In the genomic region with DNA sequence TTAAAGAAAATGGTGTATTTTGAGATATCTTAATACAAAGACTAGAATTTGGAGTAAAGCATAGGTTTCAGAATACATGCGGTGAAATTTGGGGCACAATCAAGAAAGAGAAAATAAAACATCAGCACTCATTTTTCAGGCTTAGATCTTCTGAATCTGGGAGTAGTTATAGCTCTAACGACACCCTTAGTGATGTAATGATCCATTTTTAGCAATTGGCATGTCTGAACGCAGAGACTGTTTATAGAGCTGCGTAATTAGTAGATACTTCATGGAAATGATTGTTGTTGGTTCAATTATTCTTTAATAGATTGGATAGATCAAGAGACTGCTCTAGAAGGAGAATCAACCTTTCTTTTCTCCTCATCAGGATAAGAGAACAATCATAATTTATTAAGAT, we compare ENCODE assay signal across 24 cellular contexts.
"Had no signal": no experiment of that assay in that cellular context is flagged by ENCODE, and none has a peak within 500 bp of the region (broad histone marks: within the 10 kb centered on the region; RNA-seq: fewer than 3 reads in every experiment).

No MANE protein-coding gene starts in this region.

- H3K4me3 ChIP-seq: adrenal gland, PC-9 had no signal

- H3K4me1 ChIP-seq: adrenal gland had no signal

- H3K27me3 Mint-ChIP-seq: activated naive CD8-positive, alpha-beta T cell treated with anti-CD3 and anti-CD28 coated beads, Interleukin-2, amount 10 ng/mL, durations not matched to agents 7 days and 5 days; T-helper 17 cell had no signal

- DNase-seq: activated CD4-positive, alpha-beta T cell treated with anti-CD3 and anti-CD28 coated beads for 48 hours; activated CD4-positive, alpha-beta T cell treated with anti-CD3 and anti-CD28 coated beads, Interleukin-2, amount 50 U/mL, for 4 hours; activated CD4-positive, CD25-positive, alpha-beta regulatory T cell treated with anti-CD3 and anti-CD28 coated beads, Interleukin-2, amount 50 U/mL, for 72 hours; activated CD8-positive, alpha-beta memory T cell treated with anti-CD3 and anti-CD28 coated beads, Interleukin-2, amount 50 U/mL, for 48 hours; activated CD8-positive, alpha-beta T cell treated with anti-CD3 and anti-CD28 coated beads, Interleukin-2, amount 10 ng/mL, durations not matched to agents 7 days and 5 days; activated naive CD4-positive, alpha-beta T cell treated with anti-CD3 and anti-CD28 coated beads, Interleukin-2, amount 50 U/mL, for 16 hours; activated naive CD8-positive, alpha-beta T cell treated with anti-CD3 and anti-CD28 coated beads, Interleukin-2, amount 10 ng/mL, durations not matched to agents 7 days and 5 days; activated T-cell treated with anti-CD3 and anti-CD28 coated beads, Interleukin-2, amount 50 U/mL, for 1 hour; adrenal gland; anterior cingulate cortex; caudate nucleus; Kasumi-1; KBM-7; NCI-H1694; NCI-H2029; NCI-H2107; NCI-H2171 treated with DMSO at 0.1 percent for 48 hours; NCI-H226; NCI-H526; PC-9; SHP77 treated with DMSO at 0.1 percent for 48 hours; T-helper 17 cell; T-helper 9 cell had no signal

- H3K4me3 Mint-ChIP-seq: activated CD8-positive, alpha-beta T cell treated with anti-CD3 and anti-CD28 coated beads, Interleukin-2, amount 10 ng/mL, durations not matched to agents 7 days and 5 days; activated naive CD8-positive, alpha-beta T cell treated with anti-CD3 and anti-CD28 coated beads, Interleukin-2, amount 10 ng/mL, durations not matched to agents 7 days and 5 days; T-helper 17 cell; WTC11 had no signal

- H3K27ac Mint-ChIP-seq: activated CD8-positive, alpha-beta T cell treated with anti-CD3 and anti-CD28 coated beads, Interleukin-2, amount 10 ng/mL, durations not matched to agents 7 days and 5 days; activated naive CD8-positive, alpha-beta T cell treated with anti-CD3 and anti-CD28 coated beads, Interleukin-2, amount 10 ng/mL, durations not matched to agents 7 days and 5 days; T-helper 17 cell; WTC11 had no signal

- H3K36me3 ChIP-seq: adrenal gland had no signal

- H3K27ac ChIP-seq: adrenal gland, PC-9 had no signal

- H3K27me3 ChIP-seq: adrenal gland had no signal

- H3K9me3 ChIP-seq: adrenal gland had no signal

- H3K4me1 Mint-ChIP-seq: WTC11 had no signal
